Comparison of ENCODE assay signal across 8 cellular contexts in the genomic region with DNA sequence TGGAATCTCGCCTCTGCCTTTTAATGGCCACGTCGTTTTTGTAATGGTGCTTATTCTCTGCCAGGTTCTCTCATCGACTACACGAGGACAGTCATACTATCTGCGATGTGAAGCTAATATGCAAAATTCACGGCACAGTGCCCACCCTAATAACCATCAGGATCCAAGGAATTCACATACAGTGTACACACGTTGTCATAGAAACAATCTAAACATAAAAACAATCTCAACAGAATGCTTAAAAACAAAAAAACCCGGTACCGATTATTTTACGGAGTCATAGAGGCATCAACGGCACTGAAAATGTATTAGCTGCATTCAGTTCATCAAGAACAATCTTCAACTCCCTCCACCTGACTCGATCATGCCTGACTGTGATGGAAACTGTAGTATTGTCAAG. TPM values are rescaled to one million over a fixed set of nuclear protein-coding genes. Genes with fewer than 3 reads are reported as not detected.
A peak's percentile ranks its signal among the peaks of the same experiment; 100 is the strongest.
DNase-seq lines count a peak whose midpoint lies in the region; ATAC-seq and TF ChIP-seq lines count a peak whose summit lies in the region.

No MANE protein-coding gene starts in this region.

- DNase-seq in NCI-H345 (lab: John Stamatoyannopoulos, UW): peak; percentile 33
- DNase-seq in NCI-H345 treated with DMSO at 0.1 percent for 48 hours (lab: John Stamatoyannopoulos, UW; ENCODE audit: unreplicated experiment): no peak
- no peak for DNase-seq in activated CD4-positive, alpha-beta memory T cell treated with anti-CD3 and anti-CD28 coated beads, Interleukin-2, amount 10 ng/mL, durations not matched to agents 7 days and 5 days
- no peak for DNase-seq in heart right ventricle
- DNase-seq in skeletal muscle cell (ENCODE audit: low read depth): no peak
- DNase-seq in cerebellar nuclear complex (lab: John Stamatoyannopoulos, UW): no peak
- no peak for DNase-seq in SIG-M5 treated with dmso at 0.1 percent for 504 hours (lab: John Stamatoyannopoulos, UW; ENCODE audit: unreplicated experiment)

- peaks cover 9% of the 10 kb centered on the region for H3K36me3 Mint-ChIP-seq in activated CD4-positive, alpha-beta memory T cell treated with anti-CD3 and anti-CD28 coated beads, Interleukin-2, amount 10 ng/mL, durations not matched to agents 7 days and 5 days (ENCODE audit: low read depth)

- intact Hi-C loops in heart right ventricle (cut with DNase I): loop anchor here in 9 of 10 donors (1.0 to 10.0 kb wide), 11 partner anchors 87 to 631 kb away; partner anchors contain the start of genes ADCK2 (in 4 of the 9), BRAF (in 3 of the 9), MKRN1 (in 2 of the 9) and NDUFB2 (in 1 of the 9)

- H3K4me1 Mint-ChIP-seq in activated CD4-positive, alpha-beta memory T cell treated with anti-CD3 and anti-CD28 coated beads, Interleukin-2, amount 10 ng/mL, durations not matched to agents 7 days and 5 days: peaks cover 38% of the 10 kb centered on the region

- CTCF ChIA-PET in activated CD4-positive, alpha-beta memory T cell treated with anti-CD3 and anti-CD28 coated beads, Interleukin-2, amount 10 ng/mL, durations not matched to agents 7 days and 5 days (lab: Charles Lee): interaction anchor here (0.5 to 6.3 kb wide), 16 partner anchors 11 to 724 kb away, joined by 3 to 66 read pairs (median 4); partner anchors contain the start of genes ADCK2, BRAF and SSBP1

- ATAC-seq in HG03045 (IDR thresholded peaks at IDR 0.05; ENCODE audit: unreplicated experiment): peak; percentile 4
- peak in 2 of 8 donors; percentile 4 to 6 for ATAC-seq in heart right ventricle

- peaks cover 0 to 21% (median 14%) of the 10 kb centered on the region in 9 donors for H3K4me1 ChIP-seq in heart right ventricle

- peaks cover 0 to 32% (median 0%) of the 10 kb centered on the region in 7 donors for H3K27me3 ChIP-seq in heart right ventricle

- H3K36me3 ChIP-seq in heart right ventricle: peaks cover 0 to 17% (median 4%) of the 10 kb centered on the region in 9 donors

- H3K27ac ChIP-seq in heart right ventricle: peak overlapping the region; percentile 74 to 95 (median 92)

- peaks cover 2% of the 10 kb centered on the region for H3K9me3 Mint-ChIP-seq in activated CD4-positive, alpha-beta memory T cell treated with anti-CD3 and anti-CD28 coated beads, Interleukin-2, amount 10 ng/mL, durations not matched to agents 7 days and 5 days

- H3K27me3 Mint-ChIP-seq in activated CD4-positive, alpha-beta memory T cell treated with anti-CD3 and anti-CD28 coated beads, Interleukin-2, amount 10 ng/mL, durations not matched to agents 7 days and 5 days: peaks cover 10% of the 10 kb centered on the region

- peak overlapping the region; percentile 97 for H3K4me3 Mint-ChIP-seq in activated CD4-positive, alpha-beta memory T cell treated with anti-CD3 and anti-CD28 coated beads, Interleukin-2, amount 10 ng/mL, durations not matched to agents 7 days and 5 days

- POLR2A ChIA-PET in activated CD4-positive, alpha-beta memory T cell treated with anti-CD3 and anti-CD28 coated beads, Interleukin-2, amount 10 ng/mL, durations not matched to agents 7 days and 5 days (lab: Charles Lee): interaction anchor here (0.8 to 3.9 kb wide), 24 partner anchors 9 to 724 kb away, joined by 3 to 34 read pairs (median 6); partner anchors contain the start of genes ADCK2, AGK, BRAF and NDUFB2

- TF ChIP-seq CTCF in heart right ventricle (IDR thresholded peaks at IDR 0.05): no peak

- H3K4me3 ChIP-seq in heart right ventricle (peak overlapping the region; percentile 56 to 82 (median 70)), skeletal muscle cell (ENCODE audit: low read depth, low read length) (peak overlapping the region; percentile 73)

- H3K9me3 ChIP-seq in heart right ventricle: peaks cover 0 to 8% (median 0%) of the 10 kb centered on the region in 11 donors

- WGBS in heart right ventricle, 2 donors: 7 to 8% methylated on average over 13 of the region's 13 CpGs

- H3K27ac Mint-ChIP-seq in activated CD4-positive, alpha-beta memory T cell treated with anti-CD3 and anti-CD28 coated beads, Interleukin-2, amount 10 ng/mL, durations not matched to agents 7 days and 5 days: peak overlapping the region; percentile 96

RNA-seq across cellular contexts. Expression of gene MRPS33, which starts 0.7 kb away (rescaled TPM):
- 10 to 100 TPM; 58.5 to 68.3 TPM for total RNA-seq in activated CD4-positive, alpha-beta memory T cell treated with anti-CD3 and anti-CD28 coated beads, Interleukin-2, amount 10 ng/mL, durations not matched to agents 7 days and 5 days
- 100 to 1,000 TPM in 9 of 10 donors, 10 to 100 TPM in 1; 95.8 to 151 (median 138) TPM for total RNA-seq in heart right ventricle
- 10 to 100 TPM; 71.7 to 96.2 TPM for polyA plus RNA-seq in heart right ventricle

RNA-seq across cellular contexts. Expression of gene TMEM178B, which starts 59.8 kb away (rescaled TPM):
- 1 to 10 TPM; 1.7 TPM for total RNA-seq in activated CD4-positive, alpha-beta memory T cell treated with anti-CD3 and anti-CD28 coated beads, Interleukin-2, amount 10 ng/mL, durations not matched to agents 7 days and 5 days
- 10 to 100 TPM; 12.5 to 54.6 (median 29.5) TPM for total RNA-seq in heart right ventricle
- 1 to 10 TPM; 1.2 to 5.5 TPM for polyA plus RNA-seq in heart right ventricle

Comparison
In these comparisons a context has a peak if more than half of its experiments do, and no peak if none do; other contexts are left out.
1. RNA of gene TMEM178B, which starts 59.8 kb away (total RNA-seq): 12.5 to 54.6 TPM in heart right ventricle; 1.7 TPM in activated CD4-positive, alpha-beta memory T cell treated with anti-CD3 and anti-CD28 coated beads, Interleukin-2, amount 10 ng/mL, durations not matched to agents 7 days and 5 days; every median in the first group is over 4 times any median in the second.